14 cellular contexts compared by ENCODE assay signal in genomic region chr5:154476343-154477213, GRCh38. TPM values are rescaled to one million over a fixed set of nuclear protein-coding genes. Genes with fewer than 3 reads are reported as not detected.
A peak's percentile ranks its signal among the peaks of the same experiment; 100 is the strongest.
DNase-seq lines count a peak whose midpoint lies in the region; ATAC-seq and TF ChIP-seq lines count a peak whose summit lies in the region.
"Had no signal": no experiment of that assay in that cellular context is flagged by ENCODE, and none has a peak within 500 bp of the region (broad histone marks: within the 10 kb centered on the region; RNA-seq: fewer than 3 reads in every experiment).

No MANE protein-coding gene starts in this region.

- H3K4me3 ChIP-seq in right atrium auricular region = peak overlapping the region; percentile 31 to 51
- H3K4me3 ChIP-seq in WERI-Rb-1 (ENCODE audit: low read depth, low read length) = peak overlapping the region; percentile 55
- peak overlapping the region; percentile 25 to 51 (median 34) for H3K4me3 ChIP-seq in transverse colon

- in situ Hi-C loops in transverse colon (cut with MboI; ENCODE audit: low pct_ligation_motif_present in 1 of 4, low pct_unique_long_range_greater_than_20kb in 1 of 4, low sequenced_read_pairs in 3 of 4) = no loop called here

- H3K36me3 ChIP-seq in right atrium auricular region (no peaks in the 10 kb centered on the region), WERI-Rb-1 (peaks cover 14% of the 10 kb centered on the region), transverse colon (no peaks in the 10 kb centered on the region)

- intact Hi-C loops in left cardiac atrium (cut with DNase I) (no loop called here), transverse colon (cut with DNase I; ENCODE audit: low total_unique reads) (loop anchor here (10.0 kb wide), 1 partner anchor 48 kb away; no protein-coding TSS in a partner anchor)

- TF ChIP-seq POLR2A in transverse colon (IDR thresholded peaks at IDR 0.05) = no peak

- ATAC-seq in left cardiac atrium (no peak), HG03457 (IDR thresholded peaks at IDR 0.05; ENCODE audit: unreplicated experiment) (no peak)

- H3K27ac ChIP-seq in right atrium auricular region (peak overlapping the region in 1 of 2 donors; percentile 36), WERI-Rb-1 (peak overlapping the region; percentile 70), transverse colon (peak overlapping the region; percentile 51 to 91 (median 80))
- H3K27ac ChIP-seq: HL-60 had no signal

- no peak for DNase-seq in right atrium auricular region (ENCODE audit: low spot score)
- DNase-seq in left cardiac atrium = no peak
- no peak for DNase-seq in WERI-Rb-1
- DNase-seq in iPS-NIHi11 (ENCODE audit: low spot score) = peak; percentile 49
- no peak for DNase-seq in transverse colon
- DNase-seq in NOMO-1 treated with DMSO at 0.1 percent for 48 hours (lab: John Stamatoyannopoulos, UW; ENCODE audit: unreplicated experiment) = no peak
- no peak for DNase-seq in NCI-H748 (lab: John Stamatoyannopoulos, UW; ENCODE audit: unreplicated experiment)
- DNase-seq: activated effector memory CD4-positive, alpha-beta T cell treated with Interleukin-2 at 50 U/mL for 16 hours; NCI-H1092; NK-92 treated with Interleukin-12 subunit alpha and Interleukin-12 subunit beta, amount 100 ng/mL, for 24 hours had no signal

- no peak for TF ChIP-seq EP300 in transverse colon (IDR thresholded peaks at IDR 0.05; ENCODE audit: low read depth)

- 3 to 6% methylated on average over 5 to 39 of the region's 39 CpGs for WGBS in transverse colon (ENCODE audit: low coverage in 1 of 2), 2 donors

- no peak for TF ChIP-seq CTCF in right atrium auricular region (IDR thresholded peaks at IDR 0.05)
- TF ChIP-seq CTCF in WERI-Rb-1 (IDR thresholded peaks at IDR 0.05; ENCODE audit: low read depth, low read length) = no peak
- no peak for TF ChIP-seq CTCF in transverse colon (IDR thresholded peaks at IDR 0.05)

- H3K9me3 ChIP-seq in right atrium auricular region = no peaks in the 10 kb centered on the region
- H3K9me3 ChIP-seq in WERI-Rb-1 (ENCODE audit: severe bottlenecking) = no peaks in the 10 kb centered on the region
- H3K9me3 ChIP-seq in transverse colon = no peaks in the 10 kb centered on the region

- H3K4me1 ChIP-seq in right atrium auricular region = peaks cover 0 to 60% of the 10 kb centered on the region in 2 donors
- peaks cover 3 to 57% (median 39%) of the 10 kb centered on the region in 4 donors for H3K4me1 ChIP-seq in transverse colon

- peaks cover 61 to 66% of the 10 kb centered on the region in 2 donors for H3K27me3 ChIP-seq in right atrium auricular region
- H3K27me3 ChIP-seq in WERI-Rb-1 (ENCODE audit: insufficient read depth, low read depth, severe bottlenecking) = no peaks in the 10 kb centered on the region
- peaks cover 100% of the 10 kb centered on the region for H3K27me3 ChIP-seq in transverse colon

RNA-seq across cellular contexts. Expression of gene HAND1, which starts 1.4 kb away (rescaled TPM):
- total RNA-seq in right atrium auricular region (10 to 100 TPM in 1 of 2 donors, 1 to 10 TPM in 1; 4.1 to 13.8 TPM), left cardiac atrium (1 to 10 TPM; 4.7 to 5.2 TPM), transverse colon (1 to 10 TPM; 6.7 to 8.0 (median 7.4) TPM)
- total RNA-seq: frontal cortex, renal cortical epithelial cell had no signal

RNA-seq across cellular contexts. Expression of gene SAP30L, which starts 30.8 kb away (rescaled TPM):
- total RNA-seq in right atrium auricular region (10 to 100 TPM; 17.1 to 18.9 TPM), left cardiac atrium (10 to 100 TPM; 32.1 to 33.8 TPM), transverse colon (10 to 100 TPM; 26.3 to 47.1 (median 33.1) TPM)
